25 cellular contexts compared by ENCODE assay signal in the genomic region with DNA sequence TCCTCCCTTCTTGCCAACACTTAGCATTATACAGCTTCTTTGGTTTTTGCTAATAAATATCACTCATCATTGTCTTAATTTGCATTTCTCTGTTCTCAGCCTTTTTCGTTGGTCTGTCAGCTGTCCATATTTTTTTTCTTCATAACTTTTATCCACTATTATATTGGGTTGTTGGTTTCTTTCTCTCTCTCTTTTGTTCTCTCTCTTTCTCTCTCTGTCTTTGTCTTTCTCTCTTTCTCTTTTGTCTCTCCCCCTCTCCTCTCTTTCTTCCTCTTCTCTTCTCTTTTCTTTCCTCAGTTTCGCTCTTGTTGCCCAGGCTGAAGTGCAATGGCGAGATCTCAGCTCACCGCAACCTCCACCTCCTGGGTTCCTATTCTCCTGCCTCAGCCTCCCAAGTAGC. TPM values are rescaled to one million over a fixed set of nuclear protein-coding genes. Genes with fewer than 3 reads are reported as not detected.
DNase-seq lines count a peak whose midpoint lies in the region; ATAC-seq and TF ChIP-seq lines count a peak whose summit lies in the region.
"Had no signal": no experiment of that assay in that cellular context is flagged by ENCODE, and none has a peak within 500 bp of the region (broad histone marks: within the 10 kb centered on the region; RNA-seq: fewer than 3 reads in every experiment).

No MANE protein-coding gene starts in this region.

- no peak for ATAC-seq in CD4-positive, alpha-beta T cell (ENCODE audit: poor library complexity)
- ATAC-seq in WTC11 (no peak), naive B cell (ENCODE audit: low read depth in 2 of 2) (no peak), HG02623 (IDR thresholded peaks at IDR 0.05; ENCODE audit: unreplicated experiment) (no peak)
- ATAC-seq: CD8-positive, alpha-beta T cell; SK-N-SH treated with all-trans-retinoic acid at 6 μM for 48 hours had no signal

- no peaks in the 10 kb centered on the region for H3K9me3 ChIP-seq in CD4-positive, alpha-beta T cell (ENCODE audit: control insufficient read depth, low read length)
- H3K9me3 ChIP-seq: adrenal gland, upper lobe of left lung had no signal

- H3K27me3 Mint-ChIP-seq in CD14-positive monocyte (ENCODE audit: low read depth in 3 of 3), result peaks cover 0 to 1% (median 0%) of the 10 kb centered on the region in 3 donors
- no peaks in the 10 kb centered on the region for H3K27me3 Mint-ChIP-seq in CD4-positive, alpha-beta T cell
- no peaks in the 10 kb centered on the region for H3K27me3 Mint-ChIP-seq in WTC11 (ENCODE audit: low read depth)
- H3K27me3 Mint-ChIP-seq in naive B cell, result no peaks in the 10 kb centered on the region
- H3K27me3 Mint-ChIP-seq: brain had no signal

- H3K27me3 ChIP-seq in CD4-positive, alpha-beta T cell (ENCODE audit: control insufficient read depth, insufficient read depth, low read length), result no peaks in the 10 kb centered on the region
- H3K27me3 ChIP-seq: adrenal gland, upper lobe of left lung had no signal

- H3K9me3 Mint-ChIP-seq in CD14-positive monocyte (no peaks in the 10 kb centered on the region), WTC11 (no peaks in the 10 kb centered on the region), naive B cell (no peaks in the 10 kb centered on the region)
- no peaks in the 10 kb centered on the region for H3K9me3 Mint-ChIP-seq in CD4-positive, alpha-beta T cell
- H3K9me3 Mint-ChIP-seq: activated T-helper 1 cell treated with anti-CD3 and anti-CD28 coated beads, Interleukin-12 subunit alpha, Interleukin-12 subunit beta, Interleukin-2, Interleukin-4 antibody, amounts not matched to agents 30 ng/mL and 10 ng/mL and 1 ng/mL, durations not matched to agents 14 hours and 24 hours and 36 hours; CD8-positive, alpha-beta T cell had no signal

- H3K4me3 Mint-ChIP-seq in CD14-positive monocyte (peak overlapping the region in 1 of 2 donors; percentile 24), WTC11 (no peak overlapping the region), naive B cell (peak overlapping the region in 4 of 8 donors; percentile 21 to 70 (median 42))
- H3K4me3 Mint-ChIP-seq in CD4-positive, alpha-beta T cell, result no peak overlapping the region
- H3K4me3 Mint-ChIP-seq: activated T-helper 1 cell treated with anti-CD3 and anti-CD28 coated beads, Interleukin-12 subunit alpha, Interleukin-12 subunit beta, Interleukin-2, Interleukin-4 antibody, amounts not matched to agents 30 ng/mL and 10 ng/mL and 1 ng/mL, durations not matched to agents 14 hours and 24 hours and 36 hours; brain; CD8-positive, alpha-beta T cell had no signal

- POLR2A ChIA-PET in CD4-positive, alpha-beta T cell (lab: Charles Lee), result interaction anchor here (1.0 kb wide), 1 partner anchor 33 kb away, joined by 3 read pairs; no protein-coding TSS in a partner anchor
- POLR2A ChIA-PET in WTC11 (lab: Charles Lee), result no interaction called here

- TF ChIP-seq CTCF in CD14-positive monocyte (IDR thresholded peaks at IDR 0.05) (no peak), WTC11 (IDR thresholded peaks at IDR 0.05) (no peak)
- TF ChIP-seq CTCF in CD4-positive, alpha-beta T cell (IDR thresholded peaks at IDR 0.05), result no peak

- H3K36me3 Mint-ChIP-seq in CD14-positive monocyte (peaks cover 32 to 42% of the 10 kb centered on the region in 2 donors), WTC11 (no peaks in the 10 kb centered on the region), naive B cell (no peaks in the 10 kb centered on the region)
- H3K36me3 Mint-ChIP-seq in CD4-positive, alpha-beta T cell (ENCODE audit: low read depth), result peaks cover 4% of the 10 kb centered on the region

- H3K4me1 Mint-ChIP-seq in CD14-positive monocyte (peaks cover 80% of the 10 kb centered on the region), WTC11 (peaks cover 85% of the 10 kb centered on the region), naive B cell (peaks cover 55 to 87% (median 83%) of the 10 kb centered on the region in 3 donors)
- H3K4me1 Mint-ChIP-seq in CD4-positive, alpha-beta T cell (ENCODE audit: low read depth), result peaks cover 73% of the 10 kb centered on the region

- DNase-seq in CD14-positive monocyte (ENCODE audit: low spot score), result no peak
- DNase-seq in CD4-positive, alpha-beta T cell, result no peak
- DNase-seq in WTC11 (ENCODE audit: low spot score), result no peak
- DNase-seq in naive B cell, result no peak
- no peak for DNase-seq in stimulated activated CD4-positive, alpha-beta T cell treated with anti-CD3 and anti-CD28 coated beads, Interleukin-15, amount 100 ng/mL, for 24 hours
- no peak for DNase-seq in OCI-M2 (lab: John Stamatoyannopoulos, UW; ENCODE audit: unreplicated experiment)
- no peak for DNase-seq in DMS114 treated with DMSO at 0.1 percent for 48 hours (lab: John Stamatoyannopoulos, UW; ENCODE audit: unreplicated experiment)
- DNase-seq: activated CD4-positive, alpha-beta T cell treated with anti-CD3 and anti-CD28 coated beads, Interleukin-2, amount 50 U/mL, for 1 hour; CD8-positive, alpha-beta T cell; H7; NCI-H1092 treated with DMSO at 0.1 percent for 48 hours; NCI-H2029; NCI-H2227 treated with DMSO at 0.1 percent for 48 hours; NCI-H774; occipital lobe; OCI-M1; stimulated activated CD8-positive, alpha-beta memory T cell treated with anti-CD3 and anti-CD28 coated beads, Interleukin-4, amount 100 ng/mL, for 48 hours; T-helper 2 cell; upper lobe of left lung had no signal

- intact Hi-C loops in CD14-positive monocyte (cut with micrococcal nuclease), result no loop called here
- intact Hi-C loops in CD4-positive, alpha-beta T cell (cut with DNase I, micrococcal nuclease), result no loop called here

- H3K27ac ChIP-seq in CD4-positive, alpha-beta T cell (ENCODE audit: low read depth, low read length), result no peak overlapping the region
- H3K27ac ChIP-seq: epithelial cell of prostate, upper lobe of left lung had no signal

- CTCF ChIA-PET in CD4-positive, alpha-beta T cell (lab: Charles Lee), result interaction anchor here (0.7 kb wide), 1 partner anchor 830 kb away, joined by 3 read pairs; no protein-coding TSS in a partner anchor
- CTCF ChIA-PET in WTC11 (lab: Charles Lee), result no interaction called here

- H3K27ac Mint-ChIP-seq in CD14-positive monocyte (peak overlapping the region in 4 of 7 donors; percentile 22 to 72 (median 57)), WTC11 (peak overlapping the region; percentile 87), naive B cell (peak overlapping the region; percentile 34 to 88 (median 73))
- H3K27ac Mint-ChIP-seq in CD4-positive, alpha-beta T cell, result peak overlapping the region; percentile 12
- H3K27ac Mint-ChIP-seq: brain had no signal

TF ChIP-seq in WTC11, 78 proteins besides CTCF, POLR2A, EP300 and RAD21 (continues in another document):
- TF ChIP-seq, protein P1, sequence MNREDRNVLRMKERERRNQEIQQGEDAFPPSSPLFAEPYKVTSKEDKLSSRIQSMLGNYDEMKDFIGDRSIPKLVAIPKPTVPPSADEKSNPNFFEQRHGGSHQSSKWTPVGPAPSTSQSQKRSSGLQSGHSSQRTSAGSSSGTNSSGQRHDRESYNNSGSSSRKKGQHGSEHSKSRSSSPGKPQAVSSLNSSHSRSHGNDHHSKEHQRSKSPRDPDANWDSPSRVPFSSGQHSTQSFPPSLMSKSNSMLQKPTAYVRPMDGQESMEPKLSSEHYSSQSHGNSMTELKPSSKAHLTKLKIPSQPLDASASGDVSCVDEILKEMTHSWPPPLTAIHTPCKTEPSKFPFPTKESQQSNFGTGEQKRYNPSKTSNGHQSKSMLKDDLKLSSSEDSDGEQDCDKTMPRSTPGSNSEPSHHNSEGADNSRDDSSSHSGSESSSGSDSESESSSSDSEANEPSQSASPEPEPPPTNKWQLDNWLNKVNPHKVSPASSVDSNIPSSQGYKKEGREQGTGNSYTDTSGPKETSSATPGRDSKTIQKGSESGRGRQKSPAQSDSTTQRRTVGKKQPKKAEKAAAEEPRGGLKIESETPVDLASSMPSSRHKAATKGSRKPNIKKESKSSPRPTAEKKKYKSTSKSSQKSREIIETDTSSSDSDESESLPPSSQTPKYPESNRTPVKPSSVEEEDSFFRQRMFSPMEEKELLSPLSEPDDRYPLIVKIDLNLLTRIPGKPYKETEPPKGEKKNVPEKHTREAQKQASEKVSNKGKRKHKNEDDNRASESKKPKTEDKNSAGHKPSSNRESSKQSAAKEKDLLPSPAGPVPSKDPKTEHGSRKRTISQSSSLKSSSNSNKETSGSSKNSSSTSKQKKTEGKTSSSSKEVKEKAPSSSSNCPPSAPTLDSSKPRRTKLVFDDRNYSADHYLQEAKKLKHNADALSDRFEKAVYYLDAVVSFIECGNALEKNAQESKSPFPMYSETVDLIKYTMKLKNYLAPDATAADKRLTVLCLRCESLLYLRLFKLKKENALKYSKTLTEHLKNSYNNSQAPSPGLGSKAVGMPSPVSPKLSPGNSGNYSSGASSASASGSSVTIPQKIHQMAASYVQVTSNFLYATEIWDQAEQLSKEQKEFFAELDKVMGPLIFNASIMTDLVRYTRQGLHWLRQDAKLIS (CRISPR knock-in tag; IDR thresholded peaks at IDR 0.05; ENCODE audit: borderline replicate concordance), result no peak
- TF ChIP-seq RORB (CRISPR knock-in tag; IDR thresholded peaks at IDR 0.05) (no peak), MAX (CRISPR knock-in tag; IDR thresholded peaks at IDR 0.05) (no peak), ZNF219 (CRISPR knock-in tag; IDR thresholded peaks at IDR 0.05; ENCODE audit: borderline replicate concordance) (no peak), SMAD4 (CRISPR knock-in tag; IDR thresholded peaks at IDR 0.05) (no peak), NR3C1 (CRISPR knock-in tag; conservative IDR thresholded peaks at IDR 0.05; ENCODE audit: low read depth) (no peak), GRHL2 (CRISPR knock-in tag; IDR thresholded peaks at IDR 0.05; ENCODE audit: insufficient replicate concordance, severe bottlenecking) (no peak)

RNA-seq across cellular contexts. Expression of gene JARID2, which starts 36.5 kb away (rescaled TPM):
- polyA plus RNA-seq in CD14-positive monocyte (10 to 100 TPM in 1 of 2 donors, 1 to 10 TPM in 1; 6.8 to 12.5 TPM), naive B cell (ENCODE audit: low read depth in 6 of 6) (10 to 100 TPM in 5 of 6 donors, 1 to 10 TPM in 1; 2.7 to 21.9 (median 16.6) TPM)
- 10 to 100 TPM; 32.0 to 33.0 TPM for total RNA-seq in CD4-positive, alpha-beta T cell
- total RNA-seq in WTC11 (2021), result 166 to 180 TPM (median 167 TPM) in 3 replicates

Comparison
In these comparisons a context has a peak if more than half of its experiments do, and no peak if none do; other contexts are left out.
1. H3K27ac Mint-ChIP-seq: peak in every context shown above with its lines; median percentile 87 in WTC11; 73 in naive B cell; 57 in CD14-positive monocyte; 12 in CD4-positive, alpha-beta T cell.